8 cellular contexts compared by ENCODE assay signal in the genomic region with DNA sequence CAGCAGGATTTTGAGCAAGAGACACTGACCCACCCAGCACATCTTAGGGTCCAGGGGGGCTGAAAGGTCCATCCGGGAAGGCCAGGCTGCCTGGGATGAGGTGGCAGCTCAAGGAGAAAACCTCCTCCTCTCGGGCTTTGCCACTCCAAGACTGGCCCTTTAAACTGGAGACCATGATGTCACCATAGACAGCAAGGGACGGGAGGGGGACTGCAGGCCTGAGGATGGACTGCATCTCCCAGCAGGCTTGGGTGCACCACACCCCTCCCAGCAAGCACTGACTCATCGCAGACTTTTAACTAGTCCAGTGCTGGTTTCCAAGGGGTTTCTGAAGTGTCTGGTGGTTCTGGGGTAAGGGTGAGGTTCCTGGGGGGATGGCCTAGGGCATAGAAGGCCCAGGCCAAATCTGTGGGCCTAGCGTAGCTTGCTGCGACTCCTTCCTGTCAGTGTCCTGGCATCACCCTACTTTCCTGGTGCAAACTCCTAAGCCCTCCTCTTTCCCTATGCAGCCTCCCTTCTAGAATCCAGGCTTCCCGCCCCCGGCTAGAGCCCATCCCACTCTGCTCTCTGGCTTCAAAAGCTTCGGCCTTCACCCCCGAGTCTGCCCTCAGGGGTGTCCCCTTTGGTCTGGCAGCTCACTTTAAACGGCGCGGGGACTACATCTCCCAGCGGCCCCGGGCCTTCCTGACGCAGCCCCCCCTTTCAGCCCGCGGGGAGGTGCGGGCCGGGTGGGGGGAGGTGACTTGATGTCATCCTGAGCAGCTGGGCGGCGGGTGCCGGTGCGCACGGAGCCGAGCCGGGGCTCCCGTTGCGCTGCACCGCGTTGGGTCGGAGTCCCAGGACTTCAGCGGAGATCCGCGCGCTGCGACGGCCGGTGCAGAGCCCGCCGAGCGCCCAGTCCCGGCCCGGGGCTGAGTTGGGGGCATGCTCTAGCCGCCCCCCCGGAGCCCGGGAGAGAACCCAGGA. TPM values are rescaled to one million over a fixed set of nuclear protein-coding genes. Genes with fewer than 3 reads are reported as not detected.
DNase-seq lines count a peak whose midpoint lies in the region; ATAC-seq, FAIRE-seq and TF ChIP-seq lines count a peak whose summit lies in the region.

A gene (plus strand): TSS at position 746 of the 966 bp plus-strand sequence. CDS start 1,046 bp downstream, outside the sequence.

- peak within 1 kb of the TSS; percentile 84 to 100 (median 98) for H3K4me3 ChIP-seq in heart right ventricle

- TF ChIP-seq POLR2A in GM12892 (IDR thresholded peaks at IDR 0.05; ENCODE audit: low read depth, low read length): peak; percentile 44; the same call in 1 of the 2 replicates

- H3K4me1 Mint-ChIP-seq in type B pancreatic cell (ENCODE audit: unreplicated experiment): no peaks in the 10 kb centered on the region

- TF ChIP-seq CTCF in heart right ventricle (IDR thresholded peaks at IDR 0.05) (no peak), type B pancreatic cell (conservative IDR thresholded peaks at IDR 0.05) (no peak)

- peaks cover 10 to 43% (median 27%) of the 10 kb centered on the region in 9 donors for H3K4me1 ChIP-seq in heart right ventricle

- peaks cover 0 to 29% (median 10%) of the 10 kb centered on the region in 9 donors for H3K36me3 ChIP-seq in heart right ventricle

- ATAC-seq in HG02885 (IDR thresholded peaks at IDR 0.05; ENCODE audit: poor library complexity, unreplicated experiment) (peak; percentile 82), heart right ventricle (peak; percentile 95 to 98 (median 98))

- H3K27me3 Mint-ChIP-seq in type B pancreatic cell: no peaks in the 10 kb centered on the region

- H3K36me3 Mint-ChIP-seq in type B pancreatic cell: no peaks in the 10 kb centered on the region

- H3K27me3 ChIP-seq in heart right ventricle: no peaks in the 10 kb centered on the region

- 1% methylated on average over 47 of the region's 47 CpGs for WGBS in heart right ventricle, 2 donors

- peak; percentile 100 for FAIRE-seq in GM12892 (lab: Jason Lieb, UNC)

- H3K9me3 Mint-ChIP-seq in type B pancreatic cell: no peaks in the 10 kb centered on the region

- intact Hi-C loops in T-helper 1 cell treated with Interleukin-12 subunit alpha and Interleukin-12 subunit beta and Interleukin-4 antibody, amounts not matched to agents 30 ng/mL and 1 ng/mL, for 36 hours (cut with micrococcal nuclease): loop anchor here (1.0 to 2.0 kb wide), 13 partner anchors 8 to 691 kb away; a partner anchor contains a TSS
- intact Hi-C loops in heart right ventricle (cut with DNase I): loop anchor here in 4 of 10 donors (5.0 to 10.0 kb wide), 5 partner anchors 71 to 193 kb away; a partner anchor contains a TSS

- DNase-seq in GM12892 (ENCODE audit: insufficient read length) (peak; percentile 97), NCI-H1694 (lab: John Stamatoyannopoulos, UW) (peak; percentile 63), amniotic epithelial cell (ENCODE audit: low read depth) (peak; percentile 93), heart right ventricle (peak; percentile 92 to 94), pons (ENCODE audit: low spot score) (peak; percentile 99), type B pancreatic cell (ENCODE audit: extremely low spot score, unreplicated experiment) (peak; percentile 85)

- H3K4me3 Mint-ChIP-seq in type B pancreatic cell: peak within 1 kb of the TSS; percentile 93

- H3K27ac ChIP-seq in heart right ventricle: peak within 1 kb of the TSS; percentile 89 to 99 (median 96)

- H3K9me3 ChIP-seq in heart right ventricle: no peaks in the 10 kb centered on the region

- H3K27ac Mint-ChIP-seq in type B pancreatic cell: peak within 1 kb of the TSS; percentile 97

RNA-seq across cellular contexts. Expression of the gene that starts here (rescaled TPM):
- polyA plus RNA-seq in GM12892 (2012; ENCODE audit: missing spikeins): 8.6 TPM
- total RNA-seq in T-helper 1 cell treated with Interleukin-12 subunit alpha and Interleukin-12 subunit beta and Interleukin-4 antibody, amounts not matched to agents 30 ng/mL and 1 ng/mL, for 36 hours: 17.0 and 18.6 TPM in 2 replicates
- total RNA-seq in heart right ventricle (10 to 100 TPM; 13.4 to 29.8 (median 20.4) TPM), type B pancreatic cell (ENCODE audit: low replicate concordance) (14.8 and 19.4 TPM in 2 replicates)
- 10 to 100 TPM; 26.6 to 30.8 TPM for polyA plus RNA-seq in heart right ventricle

Comparison
In these comparisons a context has a peak if more than half of its experiments do, and no peak if none do; other contexts are left out.
1. Peak in every context shown above with its lines: DNase-seq, ATAC-seq, H3K4me3 ChIP-seq and H3K27ac ChIP-seq.